ENCODE assay signal across 8 cellular contexts in the genomic region with DNA sequence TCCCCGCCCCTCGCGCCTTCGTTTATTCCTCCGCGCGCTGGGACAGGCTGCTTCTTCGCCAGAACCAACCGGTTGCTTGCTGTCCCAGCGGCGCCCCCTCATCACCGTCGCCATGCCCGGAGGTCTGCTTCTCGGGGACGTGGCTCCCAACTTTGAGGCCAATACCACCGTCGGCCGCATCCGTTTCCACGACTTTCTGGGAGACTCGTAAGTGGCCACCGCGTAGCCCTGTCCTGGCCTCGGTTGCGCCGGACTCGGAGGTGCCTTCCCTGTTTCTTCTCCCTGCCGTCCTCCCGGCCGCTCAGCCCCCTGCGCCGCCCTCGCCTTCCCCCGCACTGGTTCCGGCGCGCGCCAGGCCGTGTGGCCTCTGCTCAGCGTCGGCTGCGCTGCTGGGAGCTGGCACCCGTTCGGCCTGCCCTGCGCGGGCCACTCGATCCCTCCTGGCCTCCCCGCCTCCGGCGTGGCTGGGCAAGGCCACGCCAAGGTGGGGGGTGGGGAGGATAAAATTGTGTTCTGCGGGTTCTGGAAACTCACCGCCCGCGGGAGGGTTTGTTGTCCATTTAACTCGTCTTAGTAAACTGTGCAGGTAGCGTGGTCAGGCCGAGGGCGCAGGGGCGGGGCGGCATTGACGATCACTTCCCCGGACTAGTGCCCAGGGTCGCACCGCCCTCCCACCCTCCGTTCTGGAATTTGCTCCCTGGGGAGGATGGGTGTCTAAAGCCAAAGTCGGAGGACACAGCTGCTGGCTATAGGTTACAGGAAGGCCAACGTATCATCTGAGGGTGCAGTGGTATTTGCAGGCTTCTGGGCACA. TPM values are rescaled to one million over a fixed set of nuclear protein-coding genes. Genes with fewer than 3 reads are reported as not detected.
DNase-seq lines count a peak whose midpoint lies in the region; ATAC-seq and TF ChIP-seq lines count a peak whose summit lies in the region.

A gene with protein sequence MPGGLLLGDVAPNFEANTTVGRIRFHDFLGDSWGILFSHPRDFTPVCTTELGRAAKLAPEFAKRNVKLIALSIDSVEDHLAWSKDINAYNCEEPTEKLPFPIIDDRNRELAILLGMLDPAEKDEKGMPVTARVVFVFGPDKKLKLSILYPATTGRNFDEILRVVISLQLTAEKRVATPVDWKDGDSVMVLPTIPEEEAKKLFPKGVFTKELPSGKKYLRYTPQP (plus strand): TSS at position 50 of the 813 bp plus-strand sequence. CDS start 63 bp downstream, at position 113.

- H3K27me3 ChIP-seq in HUES64 (ENCODE audit: insufficient read depth, low read length) = no peaks in the 10 kb centered on the region

- WGBS in HUES64 = under 1% methylated on average over 69 of the region's 69 CpGs

- H3K9ac ChIP-seq in ES-I3 (ENCODE audit: low read depth, low read length) (peak within 1 kb of the TSS; percentile 74), HUES64 (ENCODE audit: low read depth, low read length) (peak within 1 kb of the TSS; percentile 97)

- H3K9me3 ChIP-seq in ES-I3 (ENCODE audit: control insufficient read depth, insufficient read depth, low read length) (0 out of 2 replicates have a peak, but pooled peaks cover 4% of the 10 kb centered on the region), HUES64 (ENCODE audit: insufficient read depth, low read depth, low read length) (peaks cover 4% of the 10 kb centered on the region; the same call in 1 of the 2 replicates)

- H3K4me1 ChIP-seq in ES-I3 (ENCODE audit: insufficient read depth, low read length) (peaks cover 18% of the 10 kb centered on the region), HUES64 (ENCODE audit: insufficient read depth, low read length) (peaks cover 27% of the 10 kb centered on the region)

- DNase-seq in left cardiac atrium = peak; percentile 92
- DNase-seq in posterior vena cava (ENCODE audit: low spot score) = peak; percentile 96
- DNase-seq in GM19240 (ENCODE audit: insufficient read length, low spot score) = no peak

- H3K4me3 ChIP-seq in HUES64 (ENCODE audit: low read length) = peak within 1 kb of the TSS; percentile 93

- peak within 1 kb of the TSS; percentile 80 for H3K27ac ChIP-seq in HUES64 (ENCODE audit: low read depth, low read length)
- peak within 1 kb of the TSS; percentile 89 for H3K27ac ChIP-seq in angular gyrus (ENCODE audit: low read depth, low read length)

- H3K36me3 ChIP-seq in ES-I3 (ENCODE audit: insufficient read depth, low read length) = peaks cover 19% of the 10 kb centered on the region
- H3K36me3 ChIP-seq in HUES64 (ENCODE audit: insufficient read depth, low read length) = peaks cover 40% of the 10 kb centered on the region

- peak; percentile 82 for TF ChIP-seq POLR2A in Raji (IDR thresholded peaks at IDR 0.05; ENCODE audit: insufficient read depth, low read depth, low read length)

- ATAC-seq in GM21529 (IDR thresholded peaks at IDR 0.05; ENCODE audit: unreplicated experiment) (peak; percentile 56), left cardiac atrium (peak; percentile 64 to 66)

- intact Hi-C loops in left cardiac atrium (cut with DNase I) (loop anchor here in 1 of 2 donors (5.0 kb wide), 3 partner anchors 45 to 345 kb away; a partner anchor contains a TSS), posterior vena cava (cut with DNase I) (loop anchor here in 1 of 2 donors (2.0 to 5.0 kb wide), 2 partner anchors 45 to 237 kb away; a partner anchor contains a TSS)

RNA-seq across cellular contexts. Expression of the gene that starts here (rescaled TPM):
- polyA plus RNA-seq in HUES64 (2013, experiment 1 of 2) = 380 TPM
- polyA plus RNA-seq in HUES64 (2013, experiment 2 of 2) = 365 TPM
- total RNA-seq in left cardiac atrium (100 to 1,000 TPM; 551 to 783 TPM), posterior vena cava (100 to 1,000 TPM; 168 to 186 TPM)
